Comparison of ENCODE assay signal across 1 cellular context in the genomic region with DNA sequence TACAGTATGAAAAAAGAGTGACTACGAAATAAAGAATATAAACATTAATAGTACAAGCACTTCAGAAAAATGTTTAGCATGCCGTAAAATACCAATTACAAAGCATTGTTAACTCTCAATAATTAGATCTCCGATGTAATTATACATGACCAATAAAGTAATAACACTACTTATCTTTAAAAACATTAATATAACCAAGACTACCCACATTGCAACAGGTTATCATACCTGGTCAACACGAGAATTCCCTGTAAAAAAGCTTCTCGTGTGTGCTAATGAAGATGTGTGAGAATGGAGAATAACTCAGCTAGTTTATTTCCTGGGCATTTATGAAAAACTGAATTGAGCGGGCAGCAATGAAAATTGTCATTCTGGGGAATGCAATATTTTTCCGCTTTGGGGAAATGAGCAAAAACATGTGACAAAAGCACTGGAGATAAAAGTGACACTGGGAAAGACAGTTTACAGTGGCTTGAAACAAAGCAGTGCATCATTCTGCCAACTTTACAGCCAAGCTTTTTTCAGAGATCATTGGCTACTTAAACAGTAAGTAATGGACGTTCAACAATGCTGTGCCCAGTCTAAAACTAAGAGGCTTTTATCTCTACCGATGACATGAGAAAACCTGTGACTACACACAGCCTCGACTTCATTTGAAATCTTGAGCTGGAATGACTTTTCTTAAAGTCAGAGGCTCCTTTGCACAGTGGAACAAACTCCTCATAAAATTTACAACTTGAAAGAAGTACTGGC.
TF ChIP-seq lines count a peak whose summit lies in the region.

No MANE protein-coding gene starts in this region.

TF ChIP-seq in GM12878, 131 proteins besides CTCF, POLR2A, EP300 and RAD21 (continued from another document):
- TF ChIP-seq, protein P1, sequence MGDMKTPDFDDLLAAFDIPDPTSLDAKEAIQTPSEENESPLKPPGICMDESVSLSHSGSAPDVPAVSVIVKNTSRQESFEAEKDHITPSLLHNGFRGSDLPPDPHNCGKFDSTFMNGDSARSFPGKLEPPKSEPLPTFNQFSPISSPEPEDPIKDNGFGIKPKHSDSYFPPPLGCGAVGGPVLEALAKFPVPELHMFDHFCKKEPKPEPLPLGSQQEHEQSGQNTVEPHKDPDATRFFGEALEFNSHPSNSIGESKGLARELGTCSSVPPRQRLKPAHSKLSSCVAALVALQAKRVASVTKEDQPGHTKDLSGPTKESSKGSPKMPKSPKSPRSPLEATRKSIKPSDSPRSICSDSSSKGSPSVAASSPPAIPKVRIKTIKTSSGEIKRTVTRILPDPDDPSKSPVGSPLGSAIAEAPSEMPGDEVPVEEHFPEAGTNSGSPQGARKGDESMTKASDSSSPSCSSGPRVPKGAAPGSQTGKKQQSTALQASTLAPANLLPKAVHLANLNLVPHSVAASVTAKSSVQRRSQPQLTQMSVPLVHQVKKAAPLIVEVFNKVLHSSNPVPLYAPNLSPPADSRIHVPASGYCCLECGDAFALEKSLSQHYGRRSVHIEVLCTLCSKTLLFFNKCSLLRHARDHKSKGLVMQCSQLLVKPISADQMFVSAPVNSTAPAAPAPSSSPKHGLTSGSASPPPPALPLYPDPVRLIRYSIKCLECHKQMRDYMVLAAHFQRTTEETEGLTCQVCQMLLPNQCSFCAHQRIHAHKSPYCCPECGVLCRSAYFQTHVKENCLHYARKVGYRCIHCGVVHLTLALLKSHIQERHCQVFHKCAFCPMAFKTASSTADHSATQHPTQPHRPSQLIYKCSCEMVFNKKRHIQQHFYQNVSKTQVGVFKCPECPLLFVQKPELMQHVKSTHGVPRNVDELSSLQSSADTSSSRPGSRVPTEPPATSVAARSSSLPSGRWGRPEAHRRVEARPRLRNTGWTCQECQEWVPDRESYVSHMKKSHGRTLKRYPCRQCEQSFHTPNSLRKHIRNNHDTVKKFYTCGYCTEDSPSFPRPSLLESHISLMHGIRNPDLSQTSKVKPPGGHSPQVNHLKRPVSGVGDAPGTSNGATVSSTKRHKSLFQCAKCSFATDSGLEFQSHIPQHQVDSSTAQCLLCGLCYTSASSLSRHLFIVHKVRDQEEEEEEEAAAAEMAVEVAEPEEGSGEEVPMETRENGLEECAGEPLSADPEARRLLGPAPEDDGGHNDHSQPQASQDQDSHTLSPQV (IDR thresholded peaks at IDR 0.05): no peak
- TF ChIP-seq MYB (IDR thresholded peaks at IDR 0.05; ENCODE audit: borderline replicate concordance, low read depth, low read length): no peak
- no peak for TF ChIP-seq BCL11A (IDR thresholded peaks at IDR 0.05; ENCODE audit: low read depth, low read length)
- no peak for TF ChIP-seq MEF2A (IDR thresholded peaks at IDR 0.05; ENCODE audit: insufficient read depth, low read depth, low read length)
- TF ChIP-seq SRF (IDR thresholded peaks at IDR 0.05; ENCODE audit: low read depth in 2 of 2, low read length in 2 of 2): no peak
- no peak for TF ChIP-seq SP1 (IDR thresholded peaks at IDR 0.05; ENCODE audit: low read depth, low read length)
- TF ChIP-seq SREBF2 (IDR thresholded peaks at IDR 0.05; ENCODE audit: low read length): no peak
